Comparison of ENCODE assay signal across 1 cellular context in genomic region chr5:179680014-179680779, GRCh38.
TF ChIP-seq lines count a peak whose summit lies in the region.

No MANE protein-coding gene starts in this region.

TF ChIP-seq in GM23338, 12 proteins besides CTCF, POLR2A, EP300 and RAD21 (continued from another document):
- TF ChIP-seq JUNB (IDR thresholded peaks at IDR 0.05; ENCODE audit: unreplicated experiment) = no peak
